22 cellular contexts compared by ENCODE assay signal in genomic region chr5:5678909-5679308, GRCh38.
A peak's percentile ranks its signal among the peaks of the same experiment; 100 is the strongest.
DNase-seq lines count a peak whose midpoint lies in the region; ATAC-seq, FAIRE-seq and TF ChIP-seq lines count a peak whose summit lies in the region.
"Had no signal": no experiment of that assay in that cellular context is flagged by ENCODE, and none has a peak within 500 bp of the region (broad histone marks: within the 10 kb centered on the region; RNA-seq: fewer than 3 reads in every experiment).

No MANE protein-coding gene starts in this region.

- TF ChIP-seq POLR2A in K562 (conservative IDR thresholded peaks at IDR 0.05): no peak

- TF ChIP-seq EP300 in K562 (IDR thresholded peaks at IDR 0.05; ENCODE audit: low read length): no peak

- CTCF ChIA-PET in K562 (lab: Yijun Ruan, JAX; ENCODE audit: low intra/inter-chr PET ratio): no interaction called here

- no peak overlapping the region for H3K4me2 ChIP-seq in K562 (ENCODE audit: insufficient read depth, low read length)
- H3K4me2 ChIP-seq: KMS-11 had no signal

- H3K79me2 ChIP-seq in K562 (ENCODE audit: control insufficient read depth, insufficient read depth, low read length): no peaks in the 10 kb centered on the region

- H3K9me3 ChIP-seq in K562 (replicated peaks; ENCODE audit: control insufficient read depth, insufficient read depth, low read depth, low read length) (no peaks in the 10 kb centered on the region), thoracic aorta (no peaks in the 10 kb centered on the region)

- ATAC-seq in K562 (no peak), left lobe of liver (peak; percentile 37), thoracic aorta (ENCODE audit: insufficient number of reproducible peaks, low FRiP score, low read depth) (peak; percentile 18), GM21529 (IDR thresholded peaks at IDR 0.05; ENCODE audit: unreplicated experiment) (no peak)
- ATAC-seq: CD8-positive, alpha-beta T cell had no signal

- no peaks in the 10 kb centered on the region for H4K20me1 ChIP-seq in K562 (replicated peaks; ENCODE audit: control insufficient read depth, insufficient read depth, low read length)

- TF ChIP-seq RAD21 in K562 (CRISPR knock-in tag; conservative IDR thresholded peaks at IDR 0.05 in 1 of 2, IDR thresholded peaks at IDR 0.05 in 1 of 2): no peak

- POLR2A ChIA-PET in K562 (lab: Yijun Ruan, JAX): no interaction called here

- TF ChIP-seq CTCF in K562 (IDR thresholded peaks at IDR 0.05 in 2 of 3, conservative IDR thresholded peaks at IDR 0.05 in 1 of 3; ENCODE audit: insufficient read depth in 2 of 3, low read depth in 1 of 3, low read length in 3 of 3): no peak
- no peak for TF ChIP-seq CTCF in thoracic aorta (IDR thresholded peaks at IDR 0.05)

- no peak overlapping the region for H2AFZ ChIP-seq in K562 (ENCODE audit: low read depth, low read length)

- H3K27me3 ChIP-seq in K562 (ENCODE audit: control insufficient read depth in 2 of 2, insufficient read depth in 2 of 2, low read length in 2 of 2): no peaks in the 10 kb centered on the region; a peak in 1 of 5 replicates
- H3K27me3 ChIP-seq in thoracic aorta (replicated peaks; ENCODE audit: insufficient read depth): no peaks in the 10 kb centered on the region

- H3K36me3 ChIP-seq in K562 (ENCODE audit: control insufficient read depth, insufficient read depth, low read length) (no peaks in the 10 kb centered on the region; the same call in 2 of the 3 replicates), thoracic aorta (no peaks in the 10 kb centered on the region)

- peak; percentile 87 for DNase-seq in HT1080 (ENCODE audit: low read depth)
- no peak for DNase-seq in K562 (ENCODE audit: extremely low read depth in 1 of 4, low spot score in 3 of 4)
- no peak for DNase-seq in left lobe of liver (ENCODE audit: low spot score)
- DNase-seq in thoracic aorta (ENCODE audit: low spot score): no peak
- DNase-seq in GM19240 (ENCODE audit: insufficient read length, low spot score): no peak
- DNase-seq in dedifferentiated amniotic fluid mesenchymal stem cell (ENCODE audit: extremely low spot score): no peak
- DNase-seq: activated CD4-positive, alpha-beta T cell treated with anti-CD3 and anti-CD28 coated beads, Interleukin-2, amount 10 ng/mL, durations not matched to agents 24 days and 14 days; activated naive CD4-positive, alpha-beta T cell treated with anti-CD3 and anti-CD28 coated beads for 36 hours; activated T-cell treated with anti-CD3 and anti-CD28 coated beads for 4 hours; CD8-positive, alpha-beta T cell; hippocampal formation; midbrain; NCI-H1048; NCI-H1930; NCI-H446; stimulated activated CD4-positive, alpha-beta T cell treated with anti-CD3 and anti-CD28 coated beads, Interleukin-12 subunit alpha, Interleukin-12 subunit beta, amount 100 ng/mL, for 4 hours; substantia nigra had no signal

- FAIRE-seq in K562 (lab: Jason Lieb, UNC): no peak
- FAIRE-seq: colon, keratinocyte had no signal

- intact Hi-C loops in K562 (cut with micrococcal nuclease): no loop called here

- BruUV-seq in K562 (replicated peaks; lab: Mats Ljungman, UMichigan): no TSS peak

- H3K4me3 ChIP-seq in K562 (no peak overlapping the region), thoracic aorta (no peak overlapping the region)

- H3K4me1 ChIP-seq in K562 (replicated peaks in 1 of 2; ENCODE audit: control insufficient read depth in 2 of 2, insufficient read depth in 2 of 2, low read length in 2 of 2): no peaks in the 10 kb centered on the region
- no peaks in the 10 kb centered on the region for H3K4me1 ChIP-seq in thoracic aorta (ENCODE audit: control insufficient read depth in 1 of 2, low read depth in 2 of 2)

- 2% methylated on average over 4 of the region's 4 CpGs for WGBS in K562 (ENCODE audit: insufficient coverage, low coverage, missing lambda C conversion rate)

- H3K27ac ChIP-seq in K562 (ENCODE audit: extremely low read depth, low read depth, low read length) (no peak overlapping the region), thoracic aorta (no peak overlapping the region)
- H3K27ac ChIP-seq: KMS-11, RWPE1 had no signal

- in situ Hi-C loops in K562 (cut with MboI): no loop called here

- no peak overlapping the region for H3K9ac ChIP-seq in K562 (ENCODE audit: insufficient read depth in 1 of 2, low read depth in 2 of 2, low read length in 2 of 2)
- H3K9ac ChIP-seq: KMS-11 had no signal

- H3K9me1 ChIP-seq in K562 (ENCODE audit: control insufficient read depth, insufficient read depth, low read length): no peaks in the 10 kb centered on the region

TF ChIP-seq in K562, 482 proteins besides CTCF, POLR2A, EP300 and RAD21:
- 0 out of 2 replicates have a peak, but pooled peaks have one; percentile 22 for TF ChIP-seq GABPA (tag; conservative IDR thresholded peaks at IDR 0.05; ENCODE audit: low read depth)
- TF ChIP-seq ZNF584 (CRISPR knock-in tag; IDR thresholded peaks at IDR 0.05; ENCODE audit: low read depth): no peak
- peak; percentile 30; the same call in 1 of the 2 replicates for TF ChIP-seq JUND (IDR thresholded peaks at IDR 0.05; ENCODE audit: borderline replicate concordance, low read depth, low read length)
- 0 out of 3 replicates have a peak, but pooled peaks have one; percentile 22 for TF ChIP-seq JUND (tag; IDR thresholded peaks at IDR 0.05; ENCODE audit: borderline replicate concordance, low read depth, low read length)
- TF ChIP-seq SMAD4 (CRISPR knock-in tag; conservative IDR thresholded peaks at IDR 0.05): no peak
- TF ChIP-seq ZNF354B (CRISPR knock-in tag; IDR thresholded peaks at IDR 0.05): no peak
- no peak for TF ChIP-seq ZNF668 (CRISPR knock-in tag; IDR thresholded peaks at IDR 0.05)
- peak; percentile 78 for TF ChIP-seq ZNF239 (CRISPR knock-in tag; IDR thresholded peaks at IDR 0.05)
- TF ChIP-seq, protein P1, sequence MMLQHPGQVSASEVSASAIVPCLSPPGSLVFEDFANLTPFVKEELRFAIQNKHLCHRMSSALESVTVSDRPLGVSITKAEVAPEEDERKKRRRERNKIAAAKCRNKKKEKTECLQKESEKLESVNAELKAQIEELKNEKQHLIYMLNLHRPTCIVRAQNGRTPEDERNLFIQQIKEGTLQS (IDR thresholded peaks at IDR 0.05): peak; percentile 39; the same call in 1 of the 2 replicates
- TF ChIP-seq, protein P1 (CRISPR knock-in tag; conservative IDR thresholded peaks at IDR 0.05): no peak
- TF ChIP-seq SMAD2 (IDR thresholded peaks at IDR 0.05; ENCODE audit: low read depth, low read length): no peak
- TF ChIP-seq FOSL1 (tag; conservative IDR thresholded peaks at IDR 0.05): peak; percentile 56
- no peak for TF ChIP-seq ZNF124 (CRISPR knock-in tag; IDR thresholded peaks at IDR 0.05)
- TF ChIP-seq RBM39 (optimal IDR thresholded peaks at IDR 0.05; ENCODE audit: low read depth, low read length): no peak
- no peak for TF ChIP-seq HEY1 (CRISPR knock-in tag; IDR thresholded peaks at IDR 0.05; ENCODE audit: borderline replicate concordance)
TF ChIP-seq in K562: peak in this region for 5.

Comparison
In these comparisons a context has a peak if more than half of its experiments do, and no peak if none do; other contexts are left out.
1. ATAC-seq: peak in left lobe of liver (single experiment) and thoracic aorta (single experiment); none in K562 (single experiment) and GM21529 (single experiment).